In the genomic region with DNA sequence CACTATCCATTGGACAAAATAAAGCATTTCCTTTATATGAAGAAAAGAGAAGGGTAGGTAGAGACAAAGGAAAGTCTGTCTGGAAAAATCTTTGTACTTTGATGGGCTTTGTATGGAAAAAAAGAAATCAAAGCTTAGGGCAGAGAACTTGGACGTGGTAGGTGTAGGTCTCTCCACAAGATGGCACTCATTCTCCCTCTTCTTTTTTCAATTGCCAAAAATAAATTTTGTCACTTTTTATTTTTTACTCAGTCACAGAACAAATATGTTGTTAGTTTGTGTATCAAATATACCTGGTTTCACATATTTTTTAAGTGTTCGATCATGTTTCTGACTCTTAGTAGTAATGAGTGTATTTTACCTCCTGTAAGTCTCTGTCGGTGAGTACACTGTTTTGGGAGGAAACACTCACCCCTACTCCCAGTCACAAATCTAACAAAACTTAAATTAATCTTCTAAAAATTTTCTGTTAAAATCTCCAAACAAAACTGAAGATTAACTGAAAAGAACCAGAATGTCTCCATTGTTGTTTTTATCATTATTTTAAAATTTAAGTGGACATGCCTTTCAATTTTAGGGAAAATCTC, we compare ENCODE assay signal across 1 cellular context.
TF ChIP-seq lines count a peak whose summit lies in the region.

No MANE protein-coding gene starts in this region.

TF ChIP-seq in endothelial cell of umbilical vein, 7 proteins besides CTCF, POLR2A, EP300 and RAD21 (continued from another document):
- TF ChIP-seq GATA2 (IDR thresholded peaks at IDR 0.05; ENCODE audit: insufficient read depth, insufficient read length, low read depth, low read length) (no peak), EZH2 (IDR thresholded peaks at IDR 0.05; ENCODE audit: borderline replicate concordance, low read depth, low read length, severe bottlenecking) (no peak), JUN (IDR thresholded peaks at IDR 0.05; ENCODE audit: borderline replicate concordance, insufficient read depth, insufficient read length, low read depth) (no peak)
